8 cellular contexts compared by ENCODE assay signal in genomic region chr4:55949480-55949802, GRCh38. TPM values are rescaled to one million over a fixed set of nuclear protein-coding genes. Genes with fewer than 3 reads are reported as not detected.
DNase-seq lines count a peak whose midpoint lies in the region; ATAC-seq, FAIRE-seq and TF ChIP-seq lines count a peak whose summit lies in the region.

No MANE protein-coding gene starts in this region.

- no peaks in the 10 kb centered on the region for H4K20me1 ChIP-seq in HepG2 (ENCODE audit: insufficient read depth, low read length)

- TF ChIP-seq EP300 in HepG2 (IDR thresholded peaks at IDR 0.05; ENCODE audit: low read depth in 2 of 2, low read length in 2 of 2) (peak in 1 of 2 experiments; percentile 52; a peak in 1 of 4 replicates), HepG2 (CRISPR knock-in tag; IDR thresholded peaks at IDR 0.05; ENCODE audit: borderline replicate concordance) (no peak), transverse colon (IDR thresholded peaks at IDR 0.05; ENCODE audit: low read depth) (no peak)

- TF ChIP-seq CTCF in HepG2 (CRISPR knock-in tag; IDR thresholded peaks at IDR 0.05): no peak
- no peak for TF ChIP-seq CTCF in transverse colon (IDR thresholded peaks at IDR 0.05)

- H3K4me3 Mint-ChIP-seq in activated T-cell treated with anti-CD3 and anti-CD28 coated beads, Interleukin-2, amount 50 U/mL, for 72 hours: peak overlapping the region; percentile 91 to 96

- peaks cover 0 to 5% of the 10 kb centered on the region in 2 donors for H3K36me3 Mint-ChIP-seq in activated T-cell treated with anti-CD3 and anti-CD28 coated beads, Interleukin-2, amount 50 U/mL, for 72 hours (ENCODE audit: insufficient read depth in 2 of 2)

- H3K4me2 ChIP-seq in HepG2 (ENCODE audit: low read depth, low read length): peak overlapping the region; percentile 97

- H3K9me3 ChIP-seq in HepG2 (ENCODE audit: low read length) (no peaks in the 10 kb centered on the region), transverse colon (no peaks in the 10 kb centered on the region)

- H3K4me1 ChIP-seq in HepG2 (ENCODE audit: insufficient read depth, low read length) (peaks cover 31% of the 10 kb centered on the region), transverse colon (peaks cover 8 to 27% (median 19%) of the 10 kb centered on the region in 4 donors)

- H3K4me3 ChIP-seq in HepG2 (replicated peaks in 1 of 3; ENCODE audit: insufficient read depth in 1 of 3, low read depth in 2 of 3, low read length in 3 of 3): peak overlapping the region; percentile 85 to 92 (median 85)
- peak overlapping the region; percentile 30 to 72 (median 64) for H3K4me3 ChIP-seq in transverse colon

- no peaks in the 10 kb centered on the region for H3K27me3 Mint-ChIP-seq in activated T-cell treated with anti-CD3 and anti-CD28 coated beads, Interleukin-2, amount 50 U/mL, for 72 hours (ENCODE audit: low read depth)

- no peak for TF ChIP-seq POLR2A in HepG2 (IDR thresholded peaks at IDR 0.05; ENCODE audit: insufficient read depth in 1 of 2, low read depth in 2 of 2, low read length in 2 of 2)
- no peak for TF ChIP-seq POLR2A in transverse colon (IDR thresholded peaks at IDR 0.05)

- intact Hi-C loops in HepG2 (cut with micrococcal nuclease; ENCODE audit: unreplicated experiment): loop anchor here (2.0 to 10.0 kb wide), 3 partner anchors 99 to 438 kb away; partner anchors contain the start of gene AASDH
- intact Hi-C loops in transverse colon (cut with DNase I; ENCODE audit: low total_unique reads): no loop called here

- H3K27ac ChIP-seq in adipose tissue (ENCODE audit: low read depth, low read length): peak overlapping the region; percentile 15
- peak overlapping the region; percentile 97 for H3K27ac ChIP-seq in HepG2 (ENCODE audit: extremely low read length, insufficient read depth, low read length)
- peak overlapping the region; percentile 84 to 94 (median 90) for H3K27ac ChIP-seq in transverse colon

- H3K27me3 ChIP-seq in HepG2 (ENCODE audit: control insufficient read depth in 1 of 2, insufficient read depth in 2 of 2, low read length in 2 of 2) (no peaks in the 10 kb centered on the region; a peak in 1 of 5 replicates), transverse colon (no peaks in the 10 kb centered on the region)

- H3K9ac ChIP-seq in HepG2 (ENCODE audit: insufficient read depth, low read depth, low read length): peak overlapping the region; percentile 81

- H3K9me3 Mint-ChIP-seq in activated T-cell treated with anti-CD3 and anti-CD28 coated beads, Interleukin-2, amount 50 U/mL, for 72 hours: peaks cover 0 to 2% of the 10 kb centered on the region in 2 donors

- WGBS in adipose tissue, 3 donors: 4 to 5% (median 4%) methylated on average over 3 of the region's 3 CpGs
- WGBS in HepG2 (ENCODE audit: low lambda C conversion rate): 0% methylated on average over 3 of the region's 3 CpGs
- 0% methylated on average over 3 of the region's 3 CpGs for WGBS in transverse colon (ENCODE audit: low coverage in 1 of 2), 2 donors

- peaks cover 34% of the 10 kb centered on the region for H3K4me1 Mint-ChIP-seq in activated T-cell treated with anti-CD3 and anti-CD28 coated beads, Interleukin-2, amount 50 U/mL, for 72 hours (ENCODE audit: low read depth)

- TF ChIP-seq RAD21 in HepG2 (CRISPR knock-in tag; IDR thresholded peaks at IDR 0.05): no peak

- no peak for DNase-seq in activated T-cell treated with anti-CD3 and anti-CD28 coated beads, Interleukin-2, amount 50 U/mL, for 72 hours
- no peak for DNase-seq in activated T-cell treated with anti-CD3 and anti-CD28 coated beads, Interleukin-2, amount 50 U/mL, for 1 hour
- DNase-seq in HepG2 (ENCODE audit: low spot score) (no peak), transverse colon (no peak), NCI-H1436 (lab: John Stamatoyannopoulos, UW) (no peak), NCI-H1105 (lab: John Stamatoyannopoulos, UW) (no peak)
- no peak for DNase-seq in central memory CD4-positive, alpha-beta T cell

- H3K79me2 ChIP-seq in HepG2 (ENCODE audit: insufficient read depth, low read length): peaks cover 4% of the 10 kb centered on the region

- BruUV-seq in HepG2 (replicated peaks; lab: Mats Ljungman, UMichigan): no TSS peak

- CTCF ChIA-PET in HepG2 (lab: Yijun Ruan, JAX; ENCODE audit: low intra/inter-chr PET ratio, low total read pairs): interaction anchor here (1.3 kb wide), 1 partner anchor 352 kb away, joined by 5 read pairs; no protein-coding TSS in a partner anchor

- peak overlapping the region; percentile 93 for H2AFZ ChIP-seq in HepG2 (ENCODE audit: low read length)

- H3K27ac Mint-ChIP-seq in activated T-cell treated with anti-CD3 and anti-CD28 coated beads, Interleukin-2, amount 50 U/mL, for 72 hours: peak overlapping the region; percentile 84

- no peak for FAIRE-seq in HepG2 (lab: Jason Lieb, UNC)

- in situ Hi-C loops in HepG2 (cut with HindIII; ENCODE audit: extremely low pct_ligation_motif_present, low pct_unique_long_range_greater_than_20kb): loop anchor here (5.0 kb wide), 1 partner anchor 353 kb away; no protein-coding TSS in a partner anchor
- in situ Hi-C loops in transverse colon (cut with MboI; ENCODE audit: low pct_ligation_motif_present in 1 of 4, low pct_unique_long_range_greater_than_20kb in 1 of 4, low sequenced_read_pairs in 3 of 4): loop anchor here in 3 of 4 donors (25.0 kb wide), 1 partner anchor 363 kb away; no protein-coding TSS in a partner anchor

- ATAC-seq in activated T-cell treated with anti-CD3 and anti-CD28 coated beads, Interleukin-2, amount 50 U/mL, for 72 hours (replicated peaks in 1 of 2): no peak
- peak; percentile 7 for ATAC-seq in HepG2

- POLR2A ChIA-PET in HepG2 (lab: Yijun Ruan, JAX): interaction anchor here (1.1 to 2.2 kb wide), 4 partner anchors 56 to 486 kb away, joined by 3 to 8 read pairs (median 4); partner anchors contain the start of genes AASDH, PAICS and PPAT

- H3K36me3 ChIP-seq in HepG2 (replicated peaks in 1 of 2; ENCODE audit: control insufficient read depth in 1 of 2, insufficient read depth in 2 of 2, low read length in 2 of 2) (peaks cover 0 to 3% of the 10 kb centered on the region in 2 experiments; a peak in 1 of 5 replicates), transverse colon (no peaks in the 10 kb centered on the region)

TF ChIP-seq in HepG2, 621 proteins besides CTCF, POLR2A, EP300 and RAD21:
- no peak for TF ChIP-seq KAT2B (IDR thresholded peaks at IDR 0.05; ENCODE audit: borderline replicate concordance, low read depth, low read length)
- 0 out of 2 replicates have a peak, but pooled peaks have one; percentile 50 for TF ChIP-seq HNF4G (IDR thresholded peaks at IDR 0.05; ENCODE audit: borderline replicate concordance, low read depth, low read length)
- TF ChIP-seq HNF4G (CRISPR knock-in tag; IDR thresholded peaks at IDR 0.05; ENCODE audit: borderline replicate concordance, low read depth): no peak
- 0 out of 2 replicates have a peak, but pooled peaks have one; percentile 4 for TF ChIP-seq ZNF205 (CRISPR knock-in tag; IDR thresholded peaks at IDR 0.05)
- peak; percentile 71 for TF ChIP-seq PITX1 (CRISPR knock-in tag; IDR thresholded peaks at IDR 0.05)
- no peak for TF ChIP-seq ZFX (CRISPR knock-in tag; IDR thresholded peaks at IDR 0.05; ENCODE audit: low read depth)
- no peak for TF ChIP-seq KDM5B (CRISPR knock-in tag; IDR thresholded peaks at IDR 0.05; ENCODE audit: borderline replicate concordance)
- TF ChIP-seq NFYB (CRISPR knock-in tag; IDR thresholded peaks at IDR 0.05): no peak
- no peak for TF ChIP-seq ERF (CRISPR knock-in tag; IDR thresholded peaks at IDR 0.05)
- TF ChIP-seq JUN (CRISPR knock-in tag; IDR thresholded peaks at IDR 0.05): no peak
- TF ChIP-seq ZNF670 (CRISPR knock-in tag; IDR thresholded peaks at IDR 0.05; ENCODE audit: borderline replicate concordance): peak; percentile 8; the same call in 1 of the 2 replicates
TF ChIP-seq in HepG2: peak in this region for 4.

RNA-seq across cellular contexts. Expression of gene CEP135, which starts 0.7 kb away (rescaled TPM):
- 10 to 100 TPM; 19.5 to 23.1 TPM for total RNA-seq in activated T-cell treated with anti-CD3 and anti-CD28 coated beads, Interleukin-2, amount 50 U/mL, for 72 hours
- polyA plus RNA-seq in adipose tissue (1 to 10 TPM; 1.1 to 2.1 (median 1.9) TPM), HepG2 (2011; rRNA removed) (0.89 and 1.7 TPM in 2 replicates)
- total RNA-seq in HepG2 (2016; rRNA removed; fragmentation: Illumina TruSeq; extraction: Trizol) (8.4 and 8.8 TPM in 2 replicates), transverse colon (10 to 100 TPM in 2 of 4 donors, 1 to 10 TPM in 2; 4.5 to 18.0 (median 9.9) TPM)
- 2.2 and 2.4 TPM in 2 replicates for total RNA-seq in HepG2 (2016; cell fraction: cytosol; rRNA removed; fragmentation: Illumina TruSeq; extraction: Trizol; ENCODE audit: low read depth)
- 7.3 and 8.4 TPM in 2 replicates for total RNA-seq in HepG2 (2016; cell fraction: insoluble cytoplasmic fraction; rRNA removed; fragmentation: Illumina TruSeq; extraction: Trizol)
- total RNA-seq in HepG2 (2016; cell fraction: membrane; rRNA removed; fragmentation: Illumina TruSeq; extraction: Trizol): 2.9 and 3.2 TPM in 2 replicates
- 17.3 and 17.4 TPM in 2 replicates for total RNA-seq in HepG2 (2016; cell fraction: nucleus; rRNA removed; fragmentation: Illumina TruSeq; extraction: Trizol)
- 0.37 and 0.47 TPM in 2 replicates for polyA plus RNA-seq in HepG2 (2011; cell fraction: cytosol; rRNA removed)
- polyA plus RNA-seq in HepG2 (2011; cell fraction: nucleus; rRNA removed): 1.7 and 2.2 TPM in 2 replicates
- 1.0 and 2.1 TPM in 2 replicates for polyA plus RNA-seq in HepG2 (2012)
- 0.09 and 0.11 TPM in 2 replicates for polyA plus RNA-seq in HepG2 (2016; cell fraction: cytosol; fragmentation: Illumina TruSeq; extraction: Trizol; ENCODE audit: low read depth)
- polyA plus RNA-seq in HepG2 (2016; cell fraction: insoluble cytoplasmic fraction; fragmentation: Illumina TruSeq; extraction: Trizol; ENCODE audit: low read depth): 6.2 and 6.7 TPM in 2 replicates
- polyA plus RNA-seq in HepG2 (2016; cell fraction: membrane; fragmentation: Illumina TruSeq; extraction: Trizol; ENCODE audit: low read depth): 0.48 and 0.52 TPM in 2 replicates
- polyA plus RNA-seq in HepG2 (2016; cell fraction: nucleus; fragmentation: Illumina TruSeq; extraction: Trizol; ENCODE audit: insufficient read depth, low read depth): 15.7 and 16.2 TPM in 2 replicates
- polyA minus RNA-seq in HepG2 (2011; rRNA and poly(A)+ RNA removed; ENCODE audit: low replicate concordance): 1.0 and 3.6 TPM in 2 replicates
- polyA minus RNA-seq in HepG2 (2011; cell fraction: cytosol; rRNA and poly(A)+ RNA removed): 1.1 TPM in 2 replicates
- polyA minus RNA-seq in HepG2 (2011; cell fraction: nucleus; rRNA and poly(A)+ RNA removed): 11.7 and 15.8 TPM in 2 replicates

Comparison
In these comparisons a context has a peak if more than half of its experiments do, and no peak if none do; other contexts are left out.
1. H3K27ac ChIP-seq: peak in every context shown above with its lines; median percentile 97 in HepG2; 90 in transverse colon; 15 in adipose tissue.